12 cellular contexts compared by ENCODE assay signal in genomic region chr12:22437031-22437806, GRCh38.
DNase-seq lines count a peak whose midpoint lies in the region; ATAC-seq, FAIRE-seq and TF ChIP-seq lines count a peak whose summit lies in the region.
"Had no signal": no experiment of that assay in that cellular context is flagged by ENCODE, and none has a peak within 500 bp of the region (broad histone marks: within the 10 kb centered on the region; RNA-seq: fewer than 3 reads in every experiment).

No MANE protein-coding gene starts in this region.

- H3K27ac Mint-ChIP-seq in MCF 10A (ENCODE audit: low read depth, unreplicated experiment), result peak overlapping the region; percentile 61
- H3K27ac Mint-ChIP-seq: activated CD4-positive, alpha-beta memory T cell treated with anti-CD3 and anti-CD28 coated beads, Interleukin-2, amount 10 ng/mL, durations not matched to agents 7 days and 5 days; T-helper 2 cell treated with Interferon-gamma antibody and Interleukin-4, amounts not matched to agents 5 μg/mL and 100 μg/mL, for 36 hours had no signal

- FAIRE-seq in A549 (lab: Jason Lieb, UNC), result no peak
- FAIRE-seq in keratinocyte (lab: Jason Lieb, UNC), result peak; percentile 76
- FAIRE-seq: D721Med had no signal

- H3K79me2 ChIP-seq in keratinocyte (ENCODE audit: control insufficient read depth, insufficient read depth, low read length), result no peaks in the 10 kb centered on the region

- peak overlapping the region; percentile 60 for H3K4me2 ChIP-seq in A549
- H3K4me2 ChIP-seq in keratinocyte (ENCODE audit: control insufficient read depth, extremely low read depth, insufficient read depth, low read depth, low read length), result peak overlapping the region; percentile 85

- peak; percentile 43 to 60; a peak in 4 of 6 replicates for ATAC-seq in A549

- H3K4me1 Mint-ChIP-seq in MCF 10A (ENCODE audit: insufficient read depth, unreplicated experiment), result peaks cover 18% of the 10 kb centered on the region

- H3K4me1 ChIP-seq in A549 (0 out of 3 replicates have a peak, but pooled peaks cover 6% of the 10 kb centered on the region), keratinocyte (ENCODE audit: control insufficient read depth, extremely low read depth, insufficient read depth, low read length) (peaks cover 17% of the 10 kb centered on the region)

- no peaks in the 10 kb centered on the region for H3K36me3 ChIP-seq in keratinocyte (ENCODE audit: control insufficient read depth in 2 of 2, extremely low read depth in 1 of 2, insufficient read depth in 2 of 2, low read length in 2 of 2)

- peaks cover 20% of the 10 kb centered on the region for H3K27me3 Mint-ChIP-seq in MCF 10A (ENCODE audit: insufficient read depth, unreplicated experiment)

- no peaks in the 10 kb centered on the region for H3K36me3 Mint-ChIP-seq in MCF 10A (ENCODE audit: insufficient read depth, unreplicated experiment)

- dilution Hi-C loops in keratinocyte (cut with MboI; ENCODE audit: extremely low pct_ligation_motif_present, low sequenced_read_pairs), result no loop called here

- H3K27me3 ChIP-seq in keratinocyte (ENCODE audit: control insufficient read depth, extremely low read depth, insufficient read depth, low read length), result no peaks in the 10 kb centered on the region

- H3K9me3 ChIP-seq in A549 (no peaks in the 10 kb centered on the region), keratinocyte (ENCODE audit: control insufficient read depth, low read depth, low read length) (no peaks in the 10 kb centered on the region)

- TF ChIP-seq RAD21 in A549 (conservative IDR thresholded peaks at IDR 0.05 in 1 of 2, IDR thresholded peaks at IDR 0.05 in 1 of 2), result no peak

- H3K9ac ChIP-seq in keratinocyte (ENCODE audit: control insufficient read depth, extremely low read depth, insufficient read depth, low read length), result peak overlapping the region; percentile 79

- H3K4me3 ChIP-seq in A549 (0 out of 3 replicates have a peak overlapping the region, but pooled peaks have one; percentile 14), keratinocyte (ENCODE audit: control insufficient read depth in 2 of 3, extremely low read depth in 1 of 3, insufficient read depth in 2 of 3, low read depth in 1 of 3, low read length in 3 of 3) (peak overlapping the region; percentile 3 to 63 (median 18))

- CTCF ChIA-PET in A549 (lab: Yijun Ruan, JAX), result interaction anchor here (1.0 to 2.1 kb wide), 3 partner anchors 102 to 740 kb away, joined by 3 to 5 read pairs (median 4); no protein-coding TSS in a partner anchor
- CTCF ChIA-PET in MCF 10A (lab: Yijun Ruan, JAX), result interaction anchor here (0.6 to 2.5 kb wide), 6 partner anchors 22 to 355 kb away, joined by 3 to 10 read pairs (median 6); no protein-coding TSS in a partner anchor

- no peak for TF ChIP-seq CTCF in A549 (IDR thresholded peaks at IDR 0.05)
- TF ChIP-seq CTCF in MCF 10A (IDR thresholded peaks at IDR 0.05; ENCODE audit: unreplicated experiment), result no peak
- no peak for TF ChIP-seq CTCF in keratinocyte (optimal IDR thresholded peaks at IDR 0.05 in 1 of 3, IDR thresholded peaks at IDR 0.05 in 1 of 3, conservative IDR thresholded peaks at IDR 0.05 in 1 of 3; ENCODE audit: extremely low read depth in 1 of 3, insufficient read depth in 2 of 3, low read length in 3 of 3)

- no peak for TF ChIP-seq POLR2A in A549 (IDR thresholded peaks at IDR 0.05; ENCODE audit: low read length)

- H4K20me1 ChIP-seq in keratinocyte (ENCODE audit: control insufficient read depth, extremely low read depth, insufficient read depth, low read length), result no peaks in the 10 kb centered on the region

- peak overlapping the region; percentile 64 for H3K4me3 Mint-ChIP-seq in MCF 10A (ENCODE audit: unreplicated experiment)
- H3K4me3 Mint-ChIP-seq: activated CD4-positive, alpha-beta memory T cell treated with anti-CD3 and anti-CD28 coated beads, Interleukin-2, amount 10 ng/mL, durations not matched to agents 7 days and 5 days; T-helper 2 cell treated with Interferon-gamma antibody and Interleukin-4, amounts not matched to agents 5 μg/mL and 100 μg/mL, for 36 hours had no signal

- H3K9me3 Mint-ChIP-seq in MCF 10A (ENCODE audit: unreplicated experiment), result no peaks in the 10 kb centered on the region
- H3K9me3 Mint-ChIP-seq: activated CD4-positive, alpha-beta memory T cell treated with anti-CD3 and anti-CD28 coated beads, Interleukin-2, amount 10 ng/mL, durations not matched to agents 7 days and 5 days; T-helper 2 cell treated with Interferon-gamma antibody and Interleukin-4, amounts not matched to agents 5 μg/mL and 100 μg/mL, for 36 hours had no signal

- H3K27ac ChIP-seq in A549, result 0 out of 6 replicates have a peak overlapping the region, but pooled peaks of 1 of the 2 experiments have one; percentile 54
- peak overlapping the region; percentile 85 for H3K27ac ChIP-seq in keratinocyte (ENCODE audit: control insufficient read depth, insufficient read depth, low read length)

- H2AFZ ChIP-seq in keratinocyte (ENCODE audit: control insufficient read depth, low read length), result peak overlapping the region; percentile 92

- DNase-seq in A549 (ENCODE audit: low read depth in 1 of 2, low spot score in 1 of 2) (peak in 1 of 2 experiments; percentile 26), LoVo (ENCODE audit: low spot score) (peak; percentile 67), MCF 10A (ENCODE audit: unreplicated experiment) (peak; percentile 55), keratinocyte (ENCODE audit: low read depth, low spot score) (peak; percentile 50), NCI-H82 (lab: John Stamatoyannopoulos, UW) (no peak), iPS-NIHi11 (ENCODE audit: low spot score) (no peak), NCI-H510A (lab: John Stamatoyannopoulos, UW) (no peak)
- no peak for DNase-seq in stimulated activated CD4-positive, alpha-beta T cell treated with anti-CD3 and anti-CD28 coated beads, Interleukin-1b, Interleukin-23, amount 100 ng/mL, for 48 hours
- DNase-seq: activated CD4-positive, alpha-beta memory T cell treated with anti-CD3 and anti-CD28 coated beads, Interleukin-2, amount 10 ng/mL, durations not matched to agents 7 days and 5 days; activated gamma-delta T cell had no signal

- intact Hi-C loops in MCF 10A (cut with micrococcal nuclease), result no loop called here

- BruUV-seq in MCF 10A (replicated peaks; lab: Mats Ljungman, UMichigan), result no TSS peak

- TF ChIP-seq EP300 in A549 (IDR thresholded peaks at IDR 0.05), result no peak

- H3K9me1 ChIP-seq in keratinocyte (ENCODE audit: control insufficient read depth, extremely low read depth, insufficient read depth, low read length), result no peaks in the 10 kb centered on the region

- POLR2A ChIA-PET in A549 (lab: Yijun Ruan, JAX) (no interaction called here), MCF 10A (lab: Yijun Ruan, JAX) (interaction anchor here (0.8 to 1.6 kb wide), 3 partner anchors 128 to 336 kb away, joined by 3 to 4 read pairs (median 4); no protein-coding TSS in a partner anchor)

- 39% methylated on average over 10 of the region's 10 CpGs for WGBS in A549 (ENCODE audit: missing lambda C conversion rate)

TF ChIP-seq in A549, 52 proteins besides CTCF, POLR2A, EP300 and RAD21:
- TF ChIP-seq GATA3 (IDR thresholded peaks at IDR 0.05; ENCODE audit: borderline replicate concordance) (no peak), BHLHE40 (IDR thresholded peaks at IDR 0.05; ENCODE audit: low read depth, low read length) (no peak), MAFK (IDR thresholded peaks at IDR 0.05; ENCODE audit: partially characterized antibody) (no peak), ZC3H11A (IDR thresholded peaks at IDR 0.05) (no peak), MAZ (IDR thresholded peaks at IDR 0.05; ENCODE audit: borderline replicate concordance, low read depth, low read length) (no peak), FOXS1 (CRISPR knock-in tag; IDR thresholded peaks at IDR 0.05) (no peak), CEBPB (IDR thresholded peaks at IDR 0.05) (no peak), CBX2 (IDR thresholded peaks at IDR 0.05; ENCODE audit: borderline replicate concordance, low read depth) (no peak), ZFP36 (IDR thresholded peaks at IDR 0.05; ENCODE audit: borderline replicate concordance, partially characterized antibody) (no peak), HOXB13 (CRISPR knock-in tag; IDR thresholded peaks at IDR 0.05; ENCODE audit: low read depth) (no peak), FOSL2 (IDR thresholded peaks at IDR 0.05) (no peak), FOSL2 (CRISPR knock-in tag; IDR thresholded peaks at IDR 0.05) (no peak), PBX3 (IDR thresholded peaks at IDR 0.05) (no peak), JUNB (IDR thresholded peaks at IDR 0.05) (no peak), JUN (IDR thresholded peaks at IDR 0.05) (no peak)

Comparison
In these comparisons a context has a peak if more than half of its experiments do, and no peak if none do; other contexts are left out.
1. DNase-seq: peak in LoVo (single experiment), MCF 10A (single experiment) and keratinocyte (single experiment); none in stimulated activated CD4-positive, alpha-beta T cell treated with anti-CD3 and anti-CD28 coated beads, Interleukin-1b, Interleukin-23, amount 100 ng/mL, for 48 hours (single experiment), NCI-H82 (single experiment), iPS-NIHi11 (single experiment) and NCI-H510A (single experiment).